ENCODE assay signal across 33 cellular contexts in the genomic region with DNA sequence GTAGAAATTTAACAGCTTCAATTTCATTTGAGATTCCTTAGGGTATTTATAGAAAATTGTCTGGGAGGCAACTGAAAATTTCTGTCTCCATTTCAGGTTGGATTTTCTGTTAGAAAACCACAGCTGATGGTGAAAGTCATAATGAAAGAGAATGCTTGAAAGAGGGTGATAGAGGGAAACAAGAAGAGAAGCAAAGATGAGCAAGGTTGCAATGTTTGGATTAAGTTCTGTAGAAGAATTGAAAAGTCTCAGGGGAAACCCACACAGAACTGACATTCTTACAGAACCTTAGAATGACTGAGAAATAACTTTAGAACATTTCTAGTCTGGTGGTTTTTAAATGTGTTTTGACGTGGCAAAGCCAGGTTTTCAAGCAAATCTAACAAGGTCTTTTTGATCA. TPM values are rescaled to one million over a fixed set of nuclear protein-coding genes. Genes with fewer than 3 reads are reported as not detected.
DNase-seq lines count a peak whose midpoint lies in the region; ATAC-seq, FAIRE-seq and TF ChIP-seq lines count a peak whose summit lies in the region.
"Had no signal": no experiment of that assay in that cellular context is flagged by ENCODE, and none has a peak within 500 bp of the region (broad histone marks: within the 10 kb centered on the region; RNA-seq: fewer than 3 reads in every experiment).

No MANE protein-coding gene starts in this region.

- FAIRE-seq in RCC 7860 (lab: Jason Lieb, UNC) = no peak
- FAIRE-seq: G401.6 had no signal

- H3K27ac Mint-ChIP-seq in activated CD4-positive, alpha-beta T cell treated with anti-CD3 and anti-CD28 coated beads for 36 hours = no peak overlapping the region
- H3K27ac Mint-ChIP-seq in activated CD4-positive, alpha-beta T cell treated with anti-CD3 and anti-CD28 coated beads, Interleukin-2, amount 10 ng/mL, durations not matched to agents 7 days and 5 days = no peak overlapping the region
- no peak overlapping the region for H3K27ac Mint-ChIP-seq in stimulated activated naive B cell treated with anti-CD40 and anti-IgM and Interleukin-4, amounts not matched to agents 10 μg/mL and 1 μg/mL and 100 μg/mL, for 72 hours
- H3K27ac Mint-ChIP-seq: immature natural killer cell, nephron progenitor cell had no signal

- H3K9me3 ChIP-seq in lower lobe of right lung = no peaks in the 10 kb centered on the region
- H3K9me3 ChIP-seq: suprapubic skin, upper lobe of left lung had no signal

- H3K4me3 Mint-ChIP-seq in activated CD4-positive, alpha-beta T cell treated with anti-CD3 and anti-CD28 coated beads for 36 hours = no peak overlapping the region
- no peak overlapping the region for H3K4me3 Mint-ChIP-seq in activated CD4-positive, alpha-beta T cell treated with anti-CD3 and anti-CD28 coated beads, Interleukin-2, amount 10 ng/mL, durations not matched to agents 7 days and 5 days
- H3K4me3 Mint-ChIP-seq in stimulated activated naive B cell treated with anti-CD40 and anti-IgM and Interleukin-4, amounts not matched to agents 10 μg/mL and 1 μg/mL and 100 μg/mL, for 72 hours = peak overlapping the region in 1 of 2 donors; percentile 22
- H3K4me3 Mint-ChIP-seq: immature natural killer cell, nephron progenitor cell had no signal

- no peak overlapping the region for H3K4me3 ChIP-seq in lower lobe of right lung
- H3K4me3 ChIP-seq: GM23248, suprapubic skin, upper lobe of left lung had no signal

- H3K27me3 Mint-ChIP-seq in activated CD4-positive, alpha-beta T cell treated with anti-CD3 and anti-CD28 coated beads for 36 hours = peaks cover 5% of the 10 kb centered on the region
- H3K27me3 Mint-ChIP-seq in activated CD4-positive, alpha-beta T cell treated with anti-CD3 and anti-CD28 coated beads, Interleukin-2, amount 10 ng/mL, durations not matched to agents 7 days and 5 days = no peaks in the 10 kb centered on the region
- peaks cover 0 to 5% of the 10 kb centered on the region in 2 donors for H3K27me3 Mint-ChIP-seq in stimulated activated naive B cell treated with anti-CD40 and anti-IgM and Interleukin-4, amounts not matched to agents 10 μg/mL and 1 μg/mL and 100 μg/mL, for 72 hours

- ATAC-seq in activated CD4-positive, alpha-beta T cell treated with anti-CD3 and anti-CD28 coated beads for 36 hours = peak; percentile 39
- peak; percentile 73 for ATAC-seq in HG02610 (IDR thresholded peaks at IDR 0.05; ENCODE audit: unreplicated experiment)
- ATAC-seq in HG03432 (IDR thresholded peaks at IDR 0.05; ENCODE audit: unreplicated experiment) = peak; percentile 87
- ATAC-seq in stimulated activated naive B cell treated with anti-CD40 and anti-IgM and Interleukin-4, amounts not matched to agents 10 μg/mL and 1 μg/mL and 100 μg/mL, for 72 hours (replicated peaks) = peak; percentile 82 to 89
- no peak for ATAC-seq in stimulated activated naive CD8-positive, alpha-beta T cell treated with anti-CD3 and anti-CD28 coated beads, Interleukin-15, Interleukin-2, amounts not matched to agents 100 U/mL and 50 U/mL, for 24 hours
- no peak for ATAC-seq in lower lobe of right lung
- ATAC-seq: left lobe of liver had no signal

- no peak overlapping the region for H3K27ac ChIP-seq in lower lobe of right lung
- H3K27ac ChIP-seq: 22Rv1, C4-2B, epithelial cell of prostate, GM23248, suprapubic skin, upper lobe of left lung had no signal

- intact Hi-C loops in activated CD4-positive, alpha-beta T cell treated with anti-CD3 and anti-CD28 coated beads for 36 hours (cut with DNase I, micrococcal nuclease) = no loop called here
- intact Hi-C loops in lower lobe of right lung (cut with DNase I) = no loop called here

- CTCF ChIA-PET in activated CD4-positive, alpha-beta T cell treated with anti-CD3 and anti-CD28 coated beads for 36 hours (lab: Charles Lee) = interaction anchor here (1.7 kb wide), 1 partner anchor 297 kb away, joined by 5 read pairs; no protein-coding TSS in a partner anchor
- CTCF ChIA-PET in activated CD4-positive, alpha-beta T cell treated with anti-CD3 and anti-CD28 coated beads, Interleukin-2, amount 10 ng/mL, durations not matched to agents 7 days and 5 days (lab: Charles Lee) = no interaction called here

- POLR2A ChIA-PET in activated CD4-positive, alpha-beta T cell treated with anti-CD3 and anti-CD28 coated beads for 36 hours (lab: Charles Lee) = no interaction called here
- POLR2A ChIA-PET in activated CD4-positive, alpha-beta T cell treated with anti-CD3 and anti-CD28 coated beads, Interleukin-2, amount 10 ng/mL, durations not matched to agents 7 days and 5 days (lab: Charles Lee) = no interaction called here

- H3K36me3 ChIP-seq in lower lobe of right lung = no peaks in the 10 kb centered on the region
- H3K36me3 ChIP-seq: suprapubic skin, upper lobe of left lung had no signal

- no peak for DNase-seq in activated CD4-positive, alpha-beta T cell treated with anti-CD3 and anti-CD28 coated beads for 36 hours
- DNase-seq in activated CD4-positive, alpha-beta T cell treated with anti-CD3 and anti-CD28 coated beads, Interleukin-2, amount 10 ng/mL, durations not matched to agents 7 days and 5 days = no peak
- DNase-seq in stimulated activated naive B cell treated with anti-CD40 and anti-IgM and Interleukin-4, amounts not matched to agents 10 μg/mL and 1 μg/mL and 100 μg/mL, for 72 hours = no peak
- DNase-seq in stimulated activated naive CD8-positive, alpha-beta T cell treated with anti-CD3 and anti-CD28 coated beads, Interleukin-15, Interleukin-2, amounts not matched to agents 100 U/mL and 50 U/mL, for 24 hours = no peak
- DNase-seq in lower lobe of right lung (no peak), RCC 7860 (ENCODE audit: low spot score) (no peak)
- DNase-seq: activated gamma-delta T cell treated with Interleukin-2 at 50 U/mL for 16 hours; central memory CD4-positive, alpha-beta T cell; COR-L47; cortex of kidney; effector memory CD4-positive, alpha-beta T cell; GM23248; immature natural killer cell; mesenchymal stem cell; NCI-H1436 treated with DMSO at 0.1 percent for 48 hours; NCI-H2107; NCI-H748 treated with DMSO at 0.1 percent for 48 hours; nephron progenitor cell; SIG-M5; stimulated activated naive CD4-positive, alpha-beta T cell; upper lobe of left lung had no signal

- no peaks in the 10 kb centered on the region for H3K27me3 ChIP-seq in lower lobe of right lung (ENCODE audit: low read depth)
- H3K27me3 ChIP-seq: suprapubic skin, upper lobe of left lung had no signal

- peaks cover 8% of the 10 kb centered on the region for H3K4me1 Mint-ChIP-seq in activated CD4-positive, alpha-beta T cell treated with anti-CD3 and anti-CD28 coated beads for 36 hours
- H3K4me1 Mint-ChIP-seq in activated CD4-positive, alpha-beta T cell treated with anti-CD3 and anti-CD28 coated beads, Interleukin-2, amount 10 ng/mL, durations not matched to agents 7 days and 5 days = peaks cover 5% of the 10 kb centered on the region
- peaks cover 6 to 10% of the 10 kb centered on the region in 2 donors for H3K4me1 Mint-ChIP-seq in stimulated activated naive B cell treated with anti-CD40 and anti-IgM and Interleukin-4, amounts not matched to agents 10 μg/mL and 1 μg/mL and 100 μg/mL, for 72 hours
- H3K4me1 Mint-ChIP-seq: nephron progenitor cell had no signal

- no peaks in the 10 kb centered on the region for H3K4me1 ChIP-seq in lower lobe of right lung
- H3K4me1 ChIP-seq: suprapubic skin, upper lobe of left lung had no signal

- TF ChIP-seq CTCF in lower lobe of right lung (IDR thresholded peaks at IDR 0.05) = no peak

- H3K36me3 Mint-ChIP-seq in activated CD4-positive, alpha-beta T cell treated with anti-CD3 and anti-CD28 coated beads for 36 hours (ENCODE audit: low read depth) = no peaks in the 10 kb centered on the region
- no peaks in the 10 kb centered on the region for H3K36me3 Mint-ChIP-seq in activated CD4-positive, alpha-beta T cell treated with anti-CD3 and anti-CD28 coated beads, Interleukin-2, amount 10 ng/mL, durations not matched to agents 7 days and 5 days (ENCODE audit: low read depth)
- no peaks in the 10 kb centered on the region for H3K36me3 Mint-ChIP-seq in stimulated activated naive B cell treated with anti-CD40 and anti-IgM and Interleukin-4, amounts not matched to agents 10 μg/mL and 1 μg/mL and 100 μg/mL, for 72 hours
- H3K36me3 Mint-ChIP-seq: immature natural killer cell had no signal

- no peaks in the 10 kb centered on the region for H3K9me3 Mint-ChIP-seq in activated CD4-positive, alpha-beta T cell treated with anti-CD3 and anti-CD28 coated beads for 36 hours (ENCODE audit: low read depth)
- H3K9me3 Mint-ChIP-seq in activated CD4-positive, alpha-beta T cell treated with anti-CD3 and anti-CD28 coated beads, Interleukin-2, amount 10 ng/mL, durations not matched to agents 7 days and 5 days = no peaks in the 10 kb centered on the region
- H3K9me3 Mint-ChIP-seq in stimulated activated naive B cell treated with anti-CD40 and anti-IgM and Interleukin-4, amounts not matched to agents 10 μg/mL and 1 μg/mL and 100 μg/mL, for 72 hours = no peaks in the 10 kb centered on the region
- H3K9me3 Mint-ChIP-seq: nephron progenitor cell had no signal

RNA-seq across cellular contexts. Expression of a gene that starts 14.7 kb away (rescaled TPM):
- not detected for total RNA-seq in activated CD4-positive, alpha-beta T cell treated with anti-CD3 and anti-CD28 coated beads for 36 hours
- total RNA-seq in activated CD4-positive, alpha-beta T cell treated with anti-CD3 and anti-CD28 coated beads, Interleukin-2, amount 10 ng/mL, durations not matched to agents 7 days and 5 days = not detected
- 1.0 TPM for total RNA-seq in lower lobe of right lung
- total RNA-seq: glomerular endothelial cell; GM23248; HT-29; pulmonary artery endothelial cell; T-helper 2 cell treated with Interferon-gamma antibody and Interleukin-4, amounts not matched to agents 100 ng/mL and 5 ng/mL, for 36 hours had no signal

Comparison
In these comparisons a context has a peak if more than half of its experiments do, and no peak if none do; other contexts are left out.
1. ATAC-seq: peak in activated CD4-positive, alpha-beta T cell treated with anti-CD3 and anti-CD28 coated beads for 36 hours (single experiment), HG02610 (single experiment), HG03432 (single experiment) and stimulated activated naive B cell treated with anti-CD40 and anti-IgM and Interleukin-4, amounts not matched to agents 10 μg/mL and 1 μg/mL and 100 μg/mL, for 72 hours (2 of 2); none in stimulated activated naive CD8-positive, alpha-beta T cell treated with anti-CD3 and anti-CD28 coated beads, Interleukin-15, Interleukin-2, amounts not matched to agents 100 U/mL and 50 U/mL, for 24 hours (single experiment) and lower lobe of right lung (0 of 2).